1 cellular context compared by ENCODE assay signal in the genomic region with DNA sequence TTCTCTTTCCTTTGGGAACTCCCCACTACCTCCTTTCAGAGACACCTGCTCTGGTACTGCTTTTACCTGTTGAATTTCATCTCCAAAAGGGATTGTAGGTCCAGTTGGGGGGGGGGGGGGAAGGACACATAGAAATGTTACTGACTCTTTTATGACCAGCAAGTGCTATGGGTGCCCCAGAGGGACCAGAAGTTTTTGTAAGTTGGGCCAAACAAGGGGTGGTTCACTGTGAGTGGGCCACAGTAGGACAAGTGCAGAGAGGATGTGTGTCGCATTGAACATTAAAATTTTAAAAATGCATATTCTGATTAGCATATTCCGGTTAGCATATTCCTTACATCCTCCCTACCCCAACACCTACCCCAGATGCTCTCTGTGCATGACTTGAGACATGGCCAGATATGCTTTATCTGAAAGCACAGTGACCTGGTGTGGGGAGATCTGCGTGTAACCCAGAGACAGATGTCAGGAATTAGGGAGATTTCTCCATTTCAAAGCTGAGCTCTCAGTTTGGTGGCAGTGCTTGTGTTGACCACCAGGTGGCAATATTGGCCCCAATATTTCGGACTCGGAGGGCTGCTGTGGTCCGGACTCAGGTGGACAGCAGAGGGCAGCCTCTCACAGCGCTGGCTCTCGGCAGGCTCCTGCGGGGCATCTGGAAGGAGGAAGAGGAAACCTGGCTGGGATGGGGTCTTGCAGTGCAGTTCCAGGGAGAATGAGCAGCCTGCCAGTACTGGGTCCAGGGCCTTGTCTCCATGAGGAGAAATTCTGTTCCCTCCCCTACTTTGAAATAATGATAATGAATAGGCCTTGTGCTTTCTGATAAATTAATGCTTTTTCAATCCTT.
A peak's percentile ranks its signal among the peaks of the same experiment; 100 is the strongest.
TF ChIP-seq lines count a peak whose summit lies in the region.

No MANE protein-coding gene starts in this region.

TF ChIP-seq in HepG2, 621 proteins besides CTCF, POLR2A, EP300 and RAD21 (continued from another document and continues in another):
- TF ChIP-seq, protein P1, sequence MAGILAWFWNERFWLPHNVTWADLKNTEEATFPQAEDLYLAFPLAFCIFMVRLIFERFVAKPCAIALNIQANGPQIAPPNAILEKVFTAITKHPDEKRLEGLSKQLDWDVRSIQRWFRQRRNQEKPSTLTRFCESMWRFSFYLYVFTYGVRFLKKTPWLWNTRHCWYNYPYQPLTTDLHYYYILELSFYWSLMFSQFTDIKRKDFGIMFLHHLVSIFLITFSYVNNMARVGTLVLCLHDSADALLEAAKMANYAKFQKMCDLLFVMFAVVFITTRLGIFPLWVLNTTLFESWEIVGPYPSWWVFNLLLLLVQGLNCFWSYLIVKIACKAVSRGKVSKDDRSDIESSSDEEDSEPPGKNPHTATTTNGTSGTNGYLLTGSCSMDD (CRISPR knock-in tag; IDR thresholded peaks at IDR 0.05), result no peak
- TF ChIP-seq ZMYM3 (CRISPR knock-in tag; IDR thresholded peaks at IDR 0.05) (no peak), HNF4A (CRISPR knock-in tag; IDR thresholded peaks at IDR 0.05) (no peak), ZNF644 (CRISPR knock-in tag; IDR thresholded peaks at IDR 0.05; ENCODE audit: low read depth) (no peak), JDP2 (CRISPR knock-in tag; IDR thresholded peaks at IDR 0.05; ENCODE audit: borderline replicate concordance) (no peak), NR2F1 (CRISPR knock-in tag; IDR thresholded peaks at IDR 0.05) (no peak), GATAD2A (CRISPR knock-in tag; IDR thresholded peaks at IDR 0.05) (peak; percentile 87), ZFP90 (CRISPR knock-in tag; IDR thresholded peaks at IDR 0.05; ENCODE audit: borderline replicate concordance) (peak; percentile 48; the same call in 1 of the 2 replicates), MATR3 (CRISPR knock-in tag; IDR thresholded peaks at IDR 0.05) (no peak), PHF21A (CRISPR knock-in tag; IDR thresholded peaks at IDR 0.05) (no peak), ZFAT (CRISPR knock-in tag; conservative IDR thresholded peaks at IDR 0.05) (no peak), ZEB1 (IDR thresholded peaks at IDR 0.05; ENCODE audit: insufficient replicate concordance, low read depth) (peak; percentile 29), ZNF207 (IDR thresholded peaks at IDR 0.05; ENCODE audit: borderline replicate concordance) (no peak), CENPX (CRISPR knock-in tag; IDR thresholded peaks at IDR 0.05) (no peak), ZNF879 (CRISPR knock-in tag; IDR thresholded peaks at IDR 0.05) (no peak), ZNF747 (CRISPR knock-in tag; IDR thresholded peaks at IDR 0.05; ENCODE audit: borderline replicate concordance) (no peak; the same call in 1 of the 2 replicates), TSC22D2 (CRISPR knock-in tag; IDR thresholded peaks at IDR 0.05; ENCODE audit: borderline replicate concordance) (peak; percentile 96; the same call in 1 of the 2 replicates), ZNF703 (CRISPR knock-in tag; IDR thresholded peaks at IDR 0.05; ENCODE audit: borderline replicate concordance) (no peak), ZNF557 (CRISPR knock-in tag; IDR thresholded peaks at IDR 0.05) (no peak), SATB2 (CRISPR knock-in tag; IDR thresholded peaks at IDR 0.05) (no peak), HOXD1 (CRISPR knock-in tag; IDR thresholded peaks at IDR 0.05) (no peak), ZNF570 (CRISPR knock-in tag; IDR thresholded peaks at IDR 0.05; ENCODE audit: borderline replicate concordance) (no peak), NKX3-1 (CRISPR knock-in tag; IDR thresholded peaks at IDR 0.05) (no peak), ZKSCAN8 (CRISPR knock-in tag; IDR thresholded peaks at IDR 0.05; ENCODE audit: borderline replicate concordance) (peak; percentile 78), ZNF768 (CRISPR knock-in tag; IDR thresholded peaks at IDR 0.05) (peak; percentile 82), MLLT10 (CRISPR knock-in tag; IDR thresholded peaks at IDR 0.05) (no peak), ZNF484 (CRISPR knock-in tag; IDR thresholded peaks at IDR 0.05; ENCODE audit: borderline replicate concordance, low read depth) (no peak), SP140L (CRISPR knock-in tag; IDR thresholded peaks at IDR 0.05; ENCODE audit: borderline replicate concordance) (0 out of 2 replicates have a peak, but pooled peaks have one; percentile 51)
- TF ChIP-seq, protein P2, sequence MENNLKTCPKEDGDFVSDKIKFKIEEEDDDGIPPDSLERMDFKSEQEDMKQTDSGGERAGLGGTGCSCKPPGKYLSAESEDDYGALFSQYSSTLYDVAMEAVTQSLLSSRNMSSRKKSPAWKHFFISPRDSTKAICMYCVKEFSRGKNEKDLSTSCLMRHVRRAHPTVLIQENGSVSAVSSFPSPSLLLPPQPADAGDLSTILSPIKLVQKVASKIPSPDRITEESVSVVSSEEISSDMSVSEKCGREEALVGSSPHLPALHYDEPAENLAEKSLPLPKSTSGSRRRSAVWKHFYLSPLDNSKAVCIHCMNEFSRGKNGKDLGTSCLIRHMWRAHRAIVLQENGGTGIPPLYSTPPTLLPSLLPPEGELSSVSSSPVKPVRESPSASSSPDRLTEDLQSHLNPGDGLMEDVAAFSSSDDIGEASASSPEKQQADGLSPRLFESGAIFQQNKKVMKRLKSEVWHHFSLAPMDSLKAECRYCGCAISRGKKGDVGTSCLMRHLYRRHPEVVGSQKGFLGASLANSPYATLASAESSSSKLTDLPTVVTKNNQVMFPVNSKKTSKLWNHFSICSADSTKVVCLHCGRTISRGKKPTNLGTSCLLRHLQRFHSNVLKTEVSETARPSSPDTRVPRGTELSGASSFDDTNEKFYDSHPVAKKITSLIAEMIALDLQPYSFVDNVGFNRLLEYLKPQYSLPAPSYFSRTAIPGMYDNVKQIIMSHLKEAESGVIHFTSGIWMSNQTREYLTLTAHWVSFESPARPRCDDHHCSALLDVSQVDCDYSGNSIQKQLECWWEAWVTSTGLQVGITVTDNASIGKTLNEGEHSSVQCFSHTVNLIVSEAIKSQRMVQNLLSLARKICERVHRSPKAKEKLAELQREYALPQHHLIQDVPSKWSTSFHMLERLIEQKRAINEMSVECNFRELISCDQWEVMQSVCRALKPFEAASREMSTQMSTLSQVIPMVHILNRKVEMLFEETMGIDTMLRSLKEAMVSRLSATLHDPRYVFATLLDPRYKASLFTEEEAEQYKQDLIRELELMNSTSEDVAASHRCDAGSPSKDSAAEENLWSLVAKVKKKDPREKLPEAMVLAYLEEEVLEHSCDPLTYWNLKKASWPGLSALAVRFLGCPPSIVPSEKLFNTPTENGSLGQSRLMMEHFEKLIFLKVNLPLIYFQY (CRISPR knock-in tag; IDR thresholded peaks at IDR 0.05; ENCODE audit: borderline replicate concordance), result peak; percentile 84
- TF ChIP-seq, protein P3, sequence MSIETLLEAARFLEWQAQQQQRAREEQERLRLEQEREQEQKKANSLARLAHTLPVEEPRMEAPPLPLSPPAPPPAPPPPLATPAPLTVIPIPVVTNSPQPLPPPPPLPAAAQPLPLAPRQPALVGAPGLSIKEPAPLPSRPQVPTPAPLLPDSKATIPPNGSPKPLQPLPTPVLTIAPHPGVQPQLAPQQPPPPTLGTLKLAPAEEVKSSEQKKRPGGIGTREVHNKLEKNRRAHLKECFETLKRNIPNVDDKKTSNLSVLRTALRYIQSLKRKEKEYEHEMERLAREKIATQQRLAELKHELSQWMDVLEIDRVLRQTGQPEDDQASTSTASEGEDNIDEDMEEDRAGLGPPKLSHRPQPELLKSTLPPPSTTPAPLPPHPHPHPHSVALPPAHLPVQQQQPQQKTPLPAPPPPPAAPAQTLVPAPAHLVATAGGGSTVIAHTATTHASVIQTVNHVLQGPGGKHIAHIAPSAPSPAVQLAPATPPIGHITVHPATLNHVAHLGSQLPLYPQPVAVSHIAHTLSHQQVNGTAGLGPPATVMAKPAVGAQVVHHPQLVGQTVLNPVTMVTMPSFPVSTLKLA (IDR thresholded peaks at IDR 0.05), result no peak
- TF ChIP-seq, protein P4, sequence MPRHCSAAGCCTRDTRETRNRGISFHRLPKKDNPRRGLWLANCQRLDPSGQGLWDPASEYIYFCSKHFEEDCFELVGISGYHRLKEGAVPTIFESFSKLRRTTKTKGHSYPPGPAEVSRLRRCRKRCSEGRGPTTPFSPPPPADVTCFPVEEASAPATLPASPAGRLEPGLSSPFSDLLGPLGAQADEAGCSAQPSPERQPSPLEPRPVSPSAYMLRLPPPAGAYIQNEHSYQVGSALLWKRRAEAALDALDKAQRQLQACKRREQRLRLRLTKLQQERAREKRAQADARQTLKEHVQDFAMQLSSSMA (CRISPR knock-in tag; IDR thresholded peaks at IDR 0.05), result no peak
- TF ChIP-seq, protein P5, sequence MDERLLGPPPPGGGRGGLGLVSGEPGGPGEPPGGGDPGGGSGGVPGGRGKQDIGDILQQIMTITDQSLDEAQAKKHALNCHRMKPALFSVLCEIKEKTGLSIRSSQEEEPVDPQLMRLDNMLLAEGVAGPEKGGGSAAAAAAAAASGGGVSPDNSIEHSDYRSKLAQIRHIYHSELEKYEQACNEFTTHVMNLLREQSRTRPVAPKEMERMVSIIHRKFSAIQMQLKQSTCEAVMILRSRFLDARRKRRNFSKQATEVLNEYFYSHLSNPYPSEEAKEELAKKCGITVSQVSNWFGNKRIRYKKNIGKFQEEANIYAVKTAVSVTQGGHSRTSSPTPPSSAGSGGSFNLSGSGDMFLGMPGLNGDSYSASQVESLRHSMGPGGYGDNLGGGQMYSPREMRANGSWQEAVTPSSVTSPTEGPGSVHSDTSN (CRISPR knock-in tag; IDR thresholded peaks at IDR 0.05), result no peak
- TF ChIP-seq, protein P6, sequence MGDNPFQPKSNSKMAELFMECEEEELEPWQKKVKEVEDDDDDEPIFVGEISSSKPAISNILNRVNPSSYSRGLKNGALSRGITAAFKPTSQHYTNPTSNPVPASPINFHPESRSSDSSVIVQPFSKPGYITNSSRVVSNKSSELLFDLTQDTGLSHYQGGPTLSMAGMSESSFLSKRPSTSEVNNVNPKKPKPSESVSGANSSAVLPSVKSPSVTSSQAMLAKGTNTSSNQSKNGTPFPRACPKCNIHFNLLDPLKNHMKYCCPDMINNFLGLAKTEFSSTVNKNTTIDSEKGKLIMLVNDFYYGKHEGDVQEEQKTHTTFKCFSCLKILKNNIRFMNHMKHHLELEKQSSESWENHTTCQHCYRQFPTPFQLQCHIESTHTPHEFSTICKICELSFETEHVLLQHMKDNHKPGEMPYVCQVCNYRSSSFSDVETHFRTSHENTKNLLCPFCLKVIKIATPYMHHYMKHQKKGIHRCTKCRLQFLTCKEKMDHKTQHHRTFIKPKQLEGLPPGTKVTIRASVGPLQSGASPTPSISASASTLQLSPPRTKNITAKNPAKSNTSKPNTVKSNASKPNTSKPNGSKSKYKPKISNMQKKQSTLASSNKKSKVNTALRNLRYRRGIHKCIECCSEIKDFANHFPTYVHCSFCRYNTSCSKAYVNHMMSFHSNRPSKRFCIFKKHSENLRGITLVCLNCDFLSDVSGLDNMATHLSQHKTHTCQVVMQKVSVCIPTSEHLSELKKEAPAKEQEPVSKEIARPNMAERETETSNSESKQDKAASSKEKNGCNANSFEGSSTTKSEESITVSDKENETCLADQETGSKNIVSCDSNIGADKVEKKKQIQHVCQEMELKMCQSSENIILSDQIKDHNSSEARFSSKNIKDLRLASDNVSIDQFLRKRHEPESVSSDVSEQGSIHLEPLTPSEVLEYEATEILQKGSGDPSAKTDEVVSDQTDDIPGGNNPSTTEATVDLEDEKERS (CRISPR knock-in tag; IDR thresholded peaks at IDR 0.05), result peak; percentile 69
- TF ChIP-seq, protein P7, sequence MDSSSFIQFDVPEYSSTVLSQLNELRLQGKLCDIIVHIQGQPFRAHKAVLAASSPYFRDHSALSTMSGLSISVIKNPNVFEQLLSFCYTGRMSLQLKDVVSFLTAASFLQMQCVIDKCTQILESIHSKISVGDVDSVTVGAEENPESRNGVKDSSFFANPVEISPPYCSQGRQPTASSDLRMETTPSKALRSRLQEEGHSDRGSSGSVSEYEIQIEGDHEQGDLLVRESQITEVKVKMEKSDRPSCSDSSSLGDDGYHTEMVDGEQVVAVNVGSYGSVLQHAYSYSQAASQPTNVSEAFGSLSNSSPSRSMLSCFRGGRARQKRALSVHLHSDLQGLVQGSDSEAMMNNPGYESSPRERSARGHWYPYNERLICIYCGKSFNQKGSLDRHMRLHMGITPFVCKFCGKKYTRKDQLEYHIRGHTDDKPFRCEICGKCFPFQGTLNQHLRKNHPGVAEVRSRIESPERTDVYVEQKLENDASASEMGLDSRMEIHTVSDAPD (CRISPR knock-in tag; IDR thresholded peaks at IDR 0.05), result no peak
- TF ChIP-seq, protein P8, sequence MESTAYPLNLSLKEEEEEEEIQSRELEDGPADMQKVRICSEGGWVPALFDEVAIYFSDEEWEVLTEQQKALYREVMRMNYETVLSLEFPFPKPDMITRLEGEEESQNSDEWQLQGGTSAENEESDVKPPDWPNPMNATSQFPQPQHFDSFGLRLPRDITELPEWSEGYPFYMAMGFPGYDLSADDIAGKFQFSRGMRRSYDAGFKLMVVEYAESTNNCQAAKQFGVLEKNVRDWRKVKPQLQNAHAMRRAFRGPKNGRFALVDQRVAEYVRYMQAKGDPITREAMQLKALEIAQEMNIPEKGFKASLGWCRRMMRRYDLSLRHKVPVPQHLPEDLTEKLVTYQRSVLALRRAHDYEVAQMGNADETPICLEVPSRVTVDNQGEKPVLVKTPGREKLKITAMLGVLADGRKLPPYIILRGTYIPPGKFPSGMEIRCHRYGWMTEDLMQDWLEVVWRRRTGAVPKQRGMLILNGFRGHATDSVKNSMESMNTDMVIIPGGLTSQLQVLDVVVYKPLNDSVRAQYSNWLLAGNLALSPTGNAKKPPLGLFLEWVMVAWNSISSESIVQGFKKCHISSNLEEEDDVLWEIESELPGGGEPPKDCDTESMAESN (CRISPR knock-in tag; conservative IDR thresholded peaks at IDR 0.05), result peak; percentile 89; the same call in 1 of the 2 replicates
- TF ChIP-seq, protein P9, sequence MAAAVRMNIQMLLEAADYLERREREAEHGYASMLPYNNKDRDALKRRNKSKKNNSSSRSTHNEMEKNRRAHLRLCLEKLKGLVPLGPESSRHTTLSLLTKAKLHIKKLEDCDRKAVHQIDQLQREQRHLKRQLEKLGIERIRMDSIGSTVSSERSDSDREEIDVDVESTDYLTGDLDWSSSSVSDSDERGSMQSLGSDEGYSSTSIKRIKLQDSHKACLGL (CRISPR knock-in tag; IDR thresholded peaks at IDR 0.05), result no peak
- TF ChIP-seq, protein P10, sequence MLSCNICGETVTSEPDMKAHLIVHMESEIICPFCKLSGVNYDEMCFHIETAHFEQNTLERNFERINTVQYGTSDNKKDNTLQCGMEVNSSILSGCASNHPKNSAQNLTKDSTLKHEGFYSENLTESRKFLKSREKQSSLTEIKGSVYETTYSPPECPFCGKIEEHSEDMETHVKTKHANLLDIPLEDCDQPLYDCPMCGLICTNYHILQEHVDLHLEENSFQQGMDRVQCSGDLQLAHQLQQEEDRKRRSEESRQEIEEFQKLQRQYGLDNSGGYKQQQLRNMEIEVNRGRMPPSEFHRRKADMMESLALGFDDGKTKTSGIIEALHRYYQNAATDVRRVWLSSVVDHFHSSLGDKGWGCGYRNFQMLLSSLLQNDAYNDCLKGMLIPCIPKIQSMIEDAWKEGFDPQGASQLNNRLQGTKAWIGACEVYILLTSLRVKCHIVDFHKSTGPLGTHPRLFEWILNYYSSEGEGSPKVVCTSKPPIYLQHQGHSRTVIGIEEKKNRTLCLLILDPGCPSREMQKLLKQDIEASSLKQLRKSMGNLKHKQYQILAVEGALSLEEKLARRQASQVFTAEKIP (CRISPR knock-in tag; IDR thresholded peaks at IDR 0.05; ENCODE audit: borderline replicate concordance), result no peak
- TF ChIP-seq, protein P11, sequence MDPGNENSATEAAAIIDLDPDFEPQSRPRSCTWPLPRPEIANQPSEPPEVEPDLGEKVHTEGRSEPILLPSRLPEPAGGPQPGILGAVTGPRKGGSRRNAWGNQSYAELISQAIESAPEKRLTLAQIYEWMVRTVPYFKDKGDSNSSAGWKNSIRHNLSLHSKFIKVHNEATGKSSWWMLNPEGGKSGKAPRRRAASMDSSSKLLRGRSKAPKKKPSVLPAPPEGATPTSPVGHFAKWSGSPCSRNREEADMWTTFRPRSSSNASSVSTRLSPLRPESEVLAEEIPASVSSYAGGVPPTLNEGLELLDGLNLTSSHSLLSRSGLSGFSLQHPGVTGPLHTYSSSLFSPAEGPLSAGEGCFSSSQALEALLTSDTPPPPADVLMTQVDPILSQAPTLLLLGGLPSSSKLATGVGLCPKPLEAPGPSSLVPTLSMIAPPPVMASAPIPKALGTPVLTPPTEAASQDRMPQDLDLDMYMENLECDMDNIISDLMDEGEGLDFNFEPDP (CRISPR knock-in tag; conservative IDR thresholded peaks at IDR 0.05), result no peak
